Comparison of ENCODE assay signal across 1 cellular context in genomic region chr13:93183302-93183701, GRCh38.
TF ChIP-seq lines count a peak whose summit lies in the region.

No MANE protein-coding gene starts in this region.

TF ChIP-seq in WTC11, 78 proteins besides CTCF, POLR2A, EP300 and RAD21 (continued from another document):
- TF ChIP-seq USF1 (CRISPR knock-in tag; IDR thresholded peaks at IDR 0.05) (no peak), CDX4 (CRISPR knock-in tag; IDR thresholded peaks at IDR 0.05; ENCODE audit: borderline replicate concordance) (no peak), ZNF423 (CRISPR knock-in tag; IDR thresholded peaks at IDR 0.05) (no peak), NFYB (CRISPR knock-in tag; conservative IDR thresholded peaks at IDR 0.05; ENCODE audit: low read depth) (no peak), ETV6 (CRISPR knock-in tag; IDR thresholded peaks at IDR 0.05) (no peak)
TF ChIP-seq in WTC11: peak in this region for 0.
